Comparison of ENCODE assay signal across 21 cellular contexts in genomic region chr20:50026746-50027575, GRCh38. TPM values are rescaled to one million over a fixed set of nuclear protein-coding genes. Genes with fewer than 3 reads are reported as not detected.
DNase-seq lines count a peak whose midpoint lies in the region; ATAC-seq, FAIRE-seq and TF ChIP-seq lines count a peak whose summit lies in the region.
"Had no signal": no experiment of that assay in that cellular context is flagged by ENCODE, and none has a peak within 500 bp of the region (broad histone marks: within the 10 kb centered on the region; RNA-seq: fewer than 3 reads in every experiment).

No MANE protein-coding gene starts in this region.

- TF ChIP-seq EP300 in K562 (IDR thresholded peaks at IDR 0.05; ENCODE audit: low read length) = no peak

- no peak overlapping the region for H3K4me3 Mint-ChIP-seq in neural crest cell
- H3K4me3 Mint-ChIP-seq in type B pancreatic cell = no peak overlapping the region
- H3K4me3 Mint-ChIP-seq in endodermal cell = no peak overlapping the region
- H3K4me3 Mint-ChIP-seq: activated naive CD8-positive, alpha-beta T cell treated with anti-CD3 and anti-CD28 coated beads for 36 hours had no signal

- H3K27ac ChIP-seq in heart right ventricle (peak overlapping the region in 3 of 10 donors; percentile 3 to 73 (median 16)), K562 (ENCODE audit: extremely low read depth, low read depth, low read length) (no peak overlapping the region), endodermal cell (ENCODE audit: low read depth, low read length) (no peak overlapping the region)
- H3K27ac ChIP-seq: left ventricle myocardium inferior, PC-9, upper lobe of right lung had no signal

- CTCF ChIA-PET in K562 (lab: Yijun Ruan, JAX; ENCODE audit: low intra/inter-chr PET ratio) = no interaction called here

- H4K20me1 ChIP-seq in K562 (replicated peaks; ENCODE audit: control insufficient read depth, insufficient read depth, low read length) = no peaks in the 10 kb centered on the region
- H4K20me1 ChIP-seq: BLaER1 treated with 17β-estradiol and CSF1 and Interleukin-3, amounts not matched to agents 10 nM and 100 nM had no signal

- H3K4me1 ChIP-seq in heart right ventricle = peaks cover 6 to 46% (median 25%) of the 10 kb centered on the region in 9 donors
- peaks cover 13 to 22% of the 10 kb centered on the region in 2 experiments; a peak in 4 of 5 replicates for H3K4me1 ChIP-seq in K562 (replicated peaks in 1 of 2; ENCODE audit: control insufficient read depth in 2 of 2, insufficient read depth in 2 of 2, low read length in 2 of 2)
- no peaks in the 10 kb centered on the region for H3K4me1 ChIP-seq in endodermal cell (ENCODE audit: control insufficient read depth, insufficient read depth, low read length)

- H3K4me1 Mint-ChIP-seq in neural crest cell (peaks cover 20% of the 10 kb centered on the region), type B pancreatic cell (ENCODE audit: unreplicated experiment) (peaks cover 31% of the 10 kb centered on the region), endodermal cell (peaks cover 6% of the 10 kb centered on the region)
- H3K4me1 Mint-ChIP-seq: activated naive CD8-positive, alpha-beta T cell treated with anti-CD3 and anti-CD28 coated beads for 36 hours had no signal

- H3K9ac ChIP-seq in K562 (ENCODE audit: insufficient read depth in 1 of 2, low read depth in 2 of 2, low read length in 2 of 2) (no peak overlapping the region), endodermal cell (ENCODE audit: extremely low read depth, low read length, poor library complexity, severe bottlenecking) (no peak overlapping the region)

- FAIRE-seq in K562 (lab: Jason Lieb, UNC) = no peak
- FAIRE-seq: A204.1, H1 had no signal

- peak overlapping the region; percentile 65 for H3K27ac Mint-ChIP-seq in neural crest cell (ENCODE audit: unreplicated experiment)
- H3K27ac Mint-ChIP-seq in type B pancreatic cell = peak overlapping the region; percentile 0
- no peak overlapping the region for H3K27ac Mint-ChIP-seq in endodermal cell
- H3K27ac Mint-ChIP-seq: activated naive CD8-positive, alpha-beta T cell treated with anti-CD3 and anti-CD28 coated beads for 36 hours had no signal

- H3K36me3 ChIP-seq in heart right ventricle = no peaks in the 10 kb centered on the region
- H3K36me3 ChIP-seq in K562 (ENCODE audit: control insufficient read depth, insufficient read depth, low read length) = no peaks in the 10 kb centered on the region
- no peaks in the 10 kb centered on the region for H3K36me3 ChIP-seq in endodermal cell (ENCODE audit: control insufficient read depth, insufficient read depth, low read length)
- H3K36me3 ChIP-seq: BLaER1 treated with 17β-estradiol and CSF1 and Interleukin-3, amounts not matched to agents 10 nM and 100 nM; left ventricle myocardium inferior; upper lobe of right lung had no signal

- no peak for TF ChIP-seq RAD21 in K562 (CRISPR knock-in tag; conservative IDR thresholded peaks at IDR 0.05 in 1 of 2, IDR thresholded peaks at IDR 0.05 in 1 of 2)

- TF ChIP-seq POLR2A in K562 (conservative IDR thresholded peaks at IDR 0.05) = no peak

- H3K9me3 ChIP-seq in heart right ventricle = no peaks in the 10 kb centered on the region
- 0 out of 2 replicates have a peak, but pooled peaks cover 6% of the 10 kb centered on the region for H3K9me3 ChIP-seq in K562 (replicated peaks; ENCODE audit: control insufficient read depth, insufficient read depth, low read depth, low read length)
- H3K9me3 ChIP-seq in endodermal cell (ENCODE audit: control insufficient read depth, low read length) = no peaks in the 10 kb centered on the region
- H3K9me3 ChIP-seq: BLaER1 treated with 17β-estradiol and CSF1 and Interleukin-3, amounts not matched to agents 10 nM and 100 nM; left ventricle myocardium inferior; upper lobe of right lung had no signal

- H3K4me2 ChIP-seq in K562 (ENCODE audit: insufficient read depth, low read length) = no peak overlapping the region
- H3K4me2 ChIP-seq: BLaER1 treated with 17β-estradiol and CSF1 and Interleukin-3, amounts not matched to agents 10 nM and 100 nM; PC-9 had no signal

- POLR2A ChIA-PET in K562 (lab: Yijun Ruan, JAX) = interaction anchor here (1.0 to 1.4 kb wide), 3 partner anchors 10 to 43 kb away, joined by 3 to 5 read pairs (median 3); no protein-coding TSS in a partner anchor

- ATAC-seq in Right ventricle myocardium inferior (no peak), heart right ventricle (no peak), K562 (no peak), GM19463 (IDR thresholded peaks at IDR 0.05; ENCODE audit: unreplicated experiment) (no peak)
- ATAC-seq: activated CD4-positive, CD25-positive, alpha-beta regulatory T cell treated with anti-CD3 and anti-CD28 coated beads, Interleukin-2, amount 50 U/mL, for 24 hours; stimulated activated naive CD8-positive, alpha-beta T cell treated with anti-CD3 and anti-CD28 coated beads, Interleukin-15, Interleukin-2, amounts not matched to agents 100 U/mL and 50 U/mL, for 24 hours had no signal

- H3K9me3 Mint-ChIP-seq in neural crest cell = no peaks in the 10 kb centered on the region
- H3K9me3 Mint-ChIP-seq in type B pancreatic cell = no peaks in the 10 kb centered on the region
- no peaks in the 10 kb centered on the region for H3K9me3 Mint-ChIP-seq in endodermal cell
- H3K9me3 Mint-ChIP-seq: activated naive CD8-positive, alpha-beta T cell treated with anti-CD3 and anti-CD28 coated beads for 36 hours had no signal

- no peaks in the 10 kb centered on the region for H3K27me3 ChIP-seq in heart right ventricle
- no peaks in the 10 kb centered on the region for H3K27me3 ChIP-seq in K562 (ENCODE audit: control insufficient read depth in 2 of 2, insufficient read depth in 2 of 2, low read length in 2 of 2)
- no peaks in the 10 kb centered on the region for H3K27me3 ChIP-seq in endodermal cell (ENCODE audit: control insufficient read depth, insufficient read depth, low read length, poor library complexity, severe bottlenecking)
- H3K27me3 ChIP-seq: BLaER1 treated with 17β-estradiol and CSF1 and Interleukin-3, amounts not matched to agents 10 nM and 100 nM; upper lobe of right lung had no signal

- peak; percentile 9 for DNase-seq in Right ventricle myocardium inferior (ENCODE audit: missing footprints)
- no peak for DNase-seq in heart right ventricle
- DNase-seq in K562 (ENCODE audit: extremely low read depth in 1 of 4, low spot score in 3 of 4) = no peak
- DNase-seq in neural crest cell (ENCODE audit: low read depth, low spot score) = no peak
- no peak for DNase-seq in type B pancreatic cell (ENCODE audit: extremely low spot score, unreplicated experiment)
- DNase-seq in endodermal cell = no peak
- no peak for DNase-seq in RKO (ENCODE audit: low spot score)
- DNase-seq: activated naive CD8-positive, alpha-beta T cell treated with anti-CD3 and anti-CD28 coated beads for 36 hours; NCI-H1417; NCI-H2171 treated with DMSO at 0.1 percent for 48 hours; NCI-H774; stimulated activated naive CD8-positive, alpha-beta T cell treated with anti-CD3 and anti-CD28 coated beads, Interleukin-15, Interleukin-2, amounts not matched to agents 100 U/mL and 50 U/mL, for 24 hours had no signal

- no peaks in the 10 kb centered on the region for H3K9me1 ChIP-seq in K562 (ENCODE audit: control insufficient read depth, insufficient read depth, low read length)

- no peak overlapping the region for H3K4me3 ChIP-seq in heart right ventricle
- H3K4me3 ChIP-seq in K562 = no peak overlapping the region
- H3K4me3 ChIP-seq in endodermal cell (ENCODE audit: low read length) = no peak overlapping the region
- H3K4me3 ChIP-seq: BLaER1 treated with 17β-estradiol and CSF1 and Interleukin-3, amounts not matched to agents 10 nM and 100 nM; left ventricle myocardium inferior; PC-9; upper lobe of right lung had no signal

- intact Hi-C loops in Right ventricle myocardium inferior (cut with DNase I) (no loop called here), heart right ventricle (cut with DNase I) (no loop called here), K562 (cut with micrococcal nuclease) (no loop called here)

- BruUV-seq in K562 (replicated peaks; lab: Mats Ljungman, UMichigan) = no TSS peak

- WGBS in heart right ventricle, 2 donors = 81 to 85% methylated on average over 7 of the region's 7 CpGs
- WGBS in K562 (ENCODE audit: insufficient coverage, low coverage, missing lambda C conversion rate) = 62% methylated on average over 6 of the region's 7 CpGs
- WGBS in endodermal cell (ENCODE audit: insufficient coverage in 1 of 2, insufficient read length in 1 of 2), 2 experiments = 89 to 93% methylated on average over 6 to 7 of the region's 7 CpGs

- H3K36me3 Mint-ChIP-seq in neural crest cell (ENCODE audit: low read depth) = no peaks in the 10 kb centered on the region
- H3K36me3 Mint-ChIP-seq in type B pancreatic cell = no peaks in the 10 kb centered on the region
- no peaks in the 10 kb centered on the region for H3K36me3 Mint-ChIP-seq in endodermal cell (ENCODE audit: low read depth)
- H3K36me3 Mint-ChIP-seq: activated naive CD8-positive, alpha-beta T cell treated with anti-CD3 and anti-CD28 coated beads for 36 hours had no signal

- in situ Hi-C loops in K562 (cut with MboI) = no loop called here

- TF ChIP-seq CTCF in heart right ventricle (IDR thresholded peaks at IDR 0.05) (no peak), K562 (IDR thresholded peaks at IDR 0.05 in 2 of 3, conservative IDR thresholded peaks at IDR 0.05 in 1 of 3; ENCODE audit: insufficient read depth in 2 of 3, low read depth in 1 of 3, low read length in 3 of 3) (no peak), neural crest cell (conservative IDR thresholded peaks at IDR 0.05) (no peak), type B pancreatic cell (conservative IDR thresholded peaks at IDR 0.05) (no peak), endodermal cell (conservative IDR thresholded peaks at IDR 0.05) (no peak)

- H3K27me3 Mint-ChIP-seq in neural crest cell (ENCODE audit: low read depth) = no peaks in the 10 kb centered on the region
- H3K27me3 Mint-ChIP-seq in type B pancreatic cell = peaks cover 3% of the 10 kb centered on the region
- H3K27me3 Mint-ChIP-seq in endodermal cell (ENCODE audit: insufficient read depth) = no peaks in the 10 kb centered on the region
- H3K27me3 Mint-ChIP-seq: activated naive CD8-positive, alpha-beta T cell treated with anti-CD3 and anti-CD28 coated beads for 36 hours had no signal

- H2AFZ ChIP-seq in K562 (ENCODE audit: low read depth, low read length) = no peak overlapping the region
- H2AFZ ChIP-seq: PC-9 had no signal

- no peaks in the 10 kb centered on the region for H3K79me2 ChIP-seq in K562 (ENCODE audit: control insufficient read depth, insufficient read depth, low read length)

RNA-seq across cellular contexts. Expression of gene SNAI1, which starts 44.2 kb away (rescaled TPM):
- 0.73 TPM for total RNA-seq in Right ventricle myocardium inferior
- 1 to 10 TPM in 8 of 10 donors, under 1 TPM in 2; 0.59 to 7.6 (median 2.8) TPM for total RNA-seq in heart right ventricle
- 1 to 10 TPM; 1.8 to 3.2 TPM for polyA plus RNA-seq in heart right ventricle
- total RNA-seq in K562 (2011; cell fraction: chromatin; rRNA removed; ENCODE audit: low replicate concordance) = 4.4 and 12.8 TPM in 2 replicates
- 12.4 and 15.3 TPM in 2 replicates for total RNA-seq in K562 (2011; cell fraction: nucleolus; rRNA removed)
- total RNA-seq in K562 (2011; cell fraction: nucleoplasm; rRNA removed) = 9.8 and 10.2 TPM in 2 replicates
- total RNA-seq in K562 (2014; rRNA removed) = 1.7 and 7.3 TPM in 2 replicates
- total RNA-seq in K562 (2014; rRNA removed; fragmentation: Illumina TruSeq; extraction: Trizol) = 1.1 and 2.0 TPM in 2 replicates
- total RNA-seq in K562 (2015; rRNA removed; fragmentation: Illumina TruSeq; extraction: Trizol) = 2.4 TPM in 2 replicates
- total RNA-seq in K562 (2021) = 10.7 and 13.4 TPM in 2 replicates
- polyA plus RNA-seq in K562 (2011; rRNA removed) = 1.6 and 7.1 TPM in 2 replicates
- 2.3 and 3.2 TPM in 2 replicates for polyA plus RNA-seq in K562 (2011; cell fraction: cytosol; rRNA removed)
- polyA plus RNA-seq in K562 (2011; cell fraction: nucleus; rRNA removed) = 10.9 and 15.0 TPM in 2 replicates
- 9.7 and 21.7 TPM in 2 replicates for polyA plus RNA-seq in K562 (2012)
- polyA plus RNA-seq in K562 (2014; fragmentation: Illumina TruSeq; extraction: Trizol) = 11.6 and 12.3 TPM in 2 replicates
- under 1 TPM; 0.32 to 0.80 TPM for polyA plus RNA-seq in K562 (2014; fragmentation: Nextera tagmentation; extraction: Ambion mirVana)
- polyA plus RNA-seq in K562 (2014; rRNA removed) = 3.1 and 6.4 TPM in 2 replicates
- 1.2 and 1.4 TPM in 2 replicates for polyA minus RNA-seq in K562 (2011; rRNA and poly(A)+ RNA removed)
- polyA minus RNA-seq in K562 (2011; cell fraction: cytosol; rRNA and poly(A)+ RNA removed) = 3.7 and 4.9 TPM in 2 replicates
- polyA minus RNA-seq in K562 (2011; cell fraction: nucleus; rRNA and poly(A)+ RNA removed) = 6.7 and 14.1 TPM in 2 replicates
- total RNA-seq in neural crest cell = 12.5 and 12.9 TPM in 2 replicates
- total RNA-seq in type B pancreatic cell (ENCODE audit: low replicate concordance) = 12.1 and 30.8 TPM in 2 replicates
- 10 to 100 TPM; 10.6 to 13.1 TPM for total RNA-seq in endodermal cell
- 8.0 TPM for polyA plus RNA-seq in endodermal cell (2013, experiment 1 of 2)
- 8.3 TPM for polyA plus RNA-seq in endodermal cell (2013, experiment 2 of 2)
- total RNA-seq: occipital lobe had no signal
